ENCODE assay signal across 25 cellular contexts in the genomic region with DNA sequence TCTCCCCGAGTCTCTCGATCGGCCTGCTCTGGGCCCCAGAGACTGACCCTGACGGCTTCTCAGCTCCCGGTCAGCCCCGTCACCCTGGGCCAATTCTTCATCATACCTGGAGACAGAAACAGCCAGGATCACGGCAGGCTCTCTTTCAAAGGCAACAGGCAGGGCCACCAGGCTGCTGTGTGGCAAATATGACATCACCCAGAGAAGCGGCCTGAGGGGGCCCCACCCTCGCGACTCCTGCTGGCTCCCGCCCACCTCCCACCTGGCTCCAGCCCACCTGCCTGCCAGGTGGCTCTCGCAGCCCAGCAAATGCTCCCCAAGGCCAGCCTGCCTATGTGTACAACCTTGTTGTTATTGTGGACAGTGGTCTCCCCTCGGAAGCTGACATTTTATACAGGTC. TPM values are rescaled to one million over a fixed set of nuclear protein-coding genes. Genes with fewer than 3 reads are reported as not detected.
DNase-seq lines count a peak whose midpoint lies in the region; ATAC-seq and TF ChIP-seq lines count a peak whose summit lies in the region.
"Had no signal": no experiment of that assay in that cellular context is flagged by ENCODE, and none has a peak within 500 bp of the region (broad histone marks: within the 10 kb centered on the region; RNA-seq: fewer than 3 reads in every experiment).

No MANE protein-coding gene starts in this region.

- no peak for TF ChIP-seq POLR2A in body of pancreas (IDR thresholded peaks at IDR 0.05)

- H3K27ac Mint-ChIP-seq in H9 = peak overlapping the region in 1 of 3 experiments; percentile 61; a peak in 2 of 7 replicates
- peak overlapping the region; percentile 61 for H3K27ac Mint-ChIP-seq in nephron progenitor cell
- H3K27ac Mint-ChIP-seq: activated CD4-positive, alpha-beta memory T cell treated with anti-CD3 and anti-CD28 coated beads, Interleukin-2, amount 10 ng/mL, durations not matched to agents 7 days and 5 days; activated naive CD8-positive, alpha-beta T cell treated with anti-CD3 and anti-CD28 coated beads, Interleukin-2, amount 10 ng/mL, durations not matched to agents 7 days and 5 days; IgD-negative memory B cell had no signal

- H3K4me3 ChIP-seq in body of pancreas = no peak overlapping the region
- H3K4me3 ChIP-seq: ascending aorta, esophagus squamous epithelium, prostate gland, SJSA1, suprapubic skin, uterus had no signal

- no peak overlapping the region for H3K27ac ChIP-seq in H9 (ENCODE audit: insufficient read length, low read depth, low read length)
- H3K27ac ChIP-seq in body of pancreas = no peak overlapping the region
- H3K27ac ChIP-seq: ascending aorta, esophagus squamous epithelium, prostate gland, SJSA1, suprapubic skin, uterus had no signal

- H3K27me3 Mint-ChIP-seq in H9 (ENCODE audit: low read depth) (no peaks in the 10 kb centered on the region), nephron progenitor cell (ENCODE audit: low read depth, poor library complexity) (peaks cover 3% of the 10 kb centered on the region)
- H3K27me3 Mint-ChIP-seq: activated CD4-positive, alpha-beta memory T cell treated with anti-CD3 and anti-CD28 coated beads, Interleukin-2, amount 10 ng/mL, durations not matched to agents 7 days and 5 days; activated naive CD8-positive, alpha-beta T cell treated with anti-CD3 and anti-CD28 coated beads, Interleukin-2, amount 10 ng/mL, durations not matched to agents 7 days and 5 days; IgD-negative memory B cell had no signal

- H2AK5ac ChIP-seq in H9 (ENCODE audit: insufficient read length, low read length) = no peak overlapping the region

- H3K4me1 Mint-ChIP-seq in H9 (peaks cover 8 to 19% of the 10 kb centered on the region in 2 experiments), nephron progenitor cell (peaks cover 39% of the 10 kb centered on the region)
- H3K4me1 Mint-ChIP-seq: activated CD4-positive, alpha-beta memory T cell treated with anti-CD3 and anti-CD28 coated beads, Interleukin-2, amount 10 ng/mL, durations not matched to agents 7 days and 5 days; IgD-negative memory B cell had no signal

- no peak overlapping the region for H2BK5ac ChIP-seq in H9 (ENCODE audit: insufficient read length, low read length)

- no peak overlapping the region for H3K18ac ChIP-seq in H9 (ENCODE audit: insufficient read length, low read depth, low read length)

- intact Hi-C loops in body of pancreas (cut with DNase I) = no loop called here

- no peak overlapping the region for H3K4ac ChIP-seq in H9 (ENCODE audit: low read depth, low read length)

- H2BK20ac ChIP-seq in H9 (ENCODE audit: low read depth, low read length, poor library complexity, severe bottlenecking) = no peak overlapping the region

- H4K5ac ChIP-seq in H9 (ENCODE audit: insufficient read length, low read depth, low read length) = no peak overlapping the region

- H3K9me3 Mint-ChIP-seq in H9 (no peaks in the 10 kb centered on the region), nephron progenitor cell (no peaks in the 10 kb centered on the region)
- H3K9me3 Mint-ChIP-seq: activated CD4-positive, alpha-beta memory T cell treated with anti-CD3 and anti-CD28 coated beads, Interleukin-2, amount 10 ng/mL, durations not matched to agents 7 days and 5 days; activated naive CD8-positive, alpha-beta T cell treated with anti-CD3 and anti-CD28 coated beads, Interleukin-2, amount 10 ng/mL, durations not matched to agents 7 days and 5 days; IgD-negative memory B cell had no signal

- H4K20me1 ChIP-seq in H9 (ENCODE audit: control insufficient read depth, insufficient read depth, insufficient read length) = no peaks in the 10 kb centered on the region

- H3K23ac ChIP-seq in H9 (ENCODE audit: insufficient read length, low read depth, low read length) = no peak overlapping the region

- no peak overlapping the region for H2BK120ac ChIP-seq in H9 (ENCODE audit: low read depth, low read length, poor library complexity, severe bottlenecking)

- no peak overlapping the region for H3K56ac ChIP-seq in H9 (ENCODE audit: insufficient read length, low read depth, low read length)

- no peak overlapping the region for H3K4me3 Mint-ChIP-seq in H9
- H3K4me3 Mint-ChIP-seq in nephron progenitor cell = no peak overlapping the region
- H3K4me3 Mint-ChIP-seq: activated CD4-positive, alpha-beta memory T cell treated with anti-CD3 and anti-CD28 coated beads, Interleukin-2, amount 10 ng/mL, durations not matched to agents 7 days and 5 days; activated naive CD8-positive, alpha-beta T cell treated with anti-CD3 and anti-CD28 coated beads, Interleukin-2, amount 10 ng/mL, durations not matched to agents 7 days and 5 days; IgD-negative memory B cell had no signal

- H3K4me1 ChIP-seq in H9 (ENCODE audit: insufficient read depth, low read length) = no peaks in the 10 kb centered on the region
- peaks cover 15% of the 10 kb centered on the region for H3K4me1 ChIP-seq in body of pancreas
- H3K4me1 ChIP-seq: ascending aorta, uterus had no signal

- peaks cover 3% of the 10 kb centered on the region for H3K23me2 ChIP-seq in H9 (ENCODE audit: insufficient read length, low read depth, low read length, poor library complexity, severe bottlenecking)

- H4K91ac ChIP-seq in H9 (ENCODE audit: insufficient read length, low read depth, low read length) = no peak overlapping the region

- no peaks in the 10 kb centered on the region for H3K79me2 ChIP-seq in H9 (ENCODE audit: insufficient read depth, low read length)

- no peak overlapping the region for H2AFZ ChIP-seq in H9 (ENCODE audit: low read length)

- no peaks in the 10 kb centered on the region for H3K36me3 ChIP-seq in body of pancreas (replicated peaks in 1 of 2; ENCODE audit: insufficient read depth in 1 of 2, low read depth in 2 of 2)
- H3K36me3 ChIP-seq: ascending aorta, esophagus squamous epithelium, prostate gland, SJSA1, suprapubic skin, uterus had no signal

- no peak overlapping the region for H3K14ac ChIP-seq in H9 (ENCODE audit: insufficient read depth, low read length)

- no peak overlapping the region for H4K8ac ChIP-seq in H9 (replicated peaks; ENCODE audit: insufficient read length, low read depth, low read length)

- no peak overlapping the region for H3K4me2 ChIP-seq in H9 (ENCODE audit: insufficient read depth, insufficient read length, low read length)

- no peaks in the 10 kb centered on the region for H3K27me3 ChIP-seq in H9 (ENCODE audit: insufficient read depth, low read length)
- no peaks in the 10 kb centered on the region for H3K27me3 ChIP-seq in body of pancreas
- H3K27me3 ChIP-seq: ascending aorta, esophagus squamous epithelium, SJSA1, suprapubic skin, uterus had no signal

- H3K36me3 Mint-ChIP-seq in H9 (ENCODE audit: insufficient read depth in 1 of 3, low read depth in 3 of 3) (no peaks in the 10 kb centered on the region), nephron progenitor cell (ENCODE audit: low read depth) (peaks cover 6% of the 10 kb centered on the region)
- H3K36me3 Mint-ChIP-seq: activated naive CD8-positive, alpha-beta T cell treated with anti-CD3 and anti-CD28 coated beads, Interleukin-2, amount 10 ng/mL, durations not matched to agents 7 days and 5 days; IgD-negative memory B cell had no signal

- no peaks in the 10 kb centered on the region for H3K79me1 ChIP-seq in H9 (ENCODE audit: insufficient read depth, low read depth, low read length, poor library complexity, severe bottlenecking)

- DNase-seq in NCI-H1417 (lab: John Stamatoyannopoulos, UW) (peak in 2 of 3 experiments; percentile 60 to 73), NCI-H1417 treated with DMSO at 0.1 percent for 48 hours (lab: John Stamatoyannopoulos, UW) (no peak), H9 (peak; percentile 48), SHP77 treated with DMSO at 0.1 percent for 48 hours (lab: John Stamatoyannopoulos, UW) (peak; percentile 11), nephron progenitor cell (no peak), body of pancreas (no peak)
- DNase-seq in activated effector memory CD4-positive, alpha-beta T cell treated with anti-CD3 and anti-CD28 coated beads, Interleukin-2, amount 50 U/mL, for 16 hours = no peak
- no peak for DNase-seq in activated naive CD4-positive, alpha-beta T cell treated with Interleukin-2 at 50 U/mL for 16 hours
- DNase-seq: 8988T; activated CD4-positive, alpha-beta memory T cell treated with anti-CD3 and anti-CD28 coated beads, Interleukin-2, amount 10 ng/mL, durations not matched to agents 7 days and 5 days; activated naive CD8-positive, alpha-beta T cell treated with anti-CD3 and anti-CD28 coated beads, Interleukin-2, amount 10 ng/mL, durations not matched to agents 7 days and 5 days; EL; esophagus squamous epithelium; foreskin melanocyte; left cardiac atrium; NCI-H1048; NCI-H774; stimulated activated CD4-positive, alpha-beta T cell treated with anti-CD3 and anti-CD28 coated beads, Interleukin-15, amount 100 ng/mL, for 24 hours; stimulated activated naive CD4-positive, alpha-beta T cell; uterus had no signal

- TF ChIP-seq CTCF in H9 (conservative IDR thresholded peaks at IDR 0.05) (no peak), nephron progenitor cell (IDR thresholded peaks at IDR 0.05) (no peak), body of pancreas (IDR thresholded peaks at IDR 0.05) (no peak)

- no peak for ATAC-seq in body of pancreas
- ATAC-seq: left cardiac atrium had no signal

- no peak overlapping the region for H2BK12ac ChIP-seq in H9 (ENCODE audit: insufficient read length, low read depth, low read length)

- H3T11ph ChIP-seq in H9 (ENCODE audit: low read length) = no peak overlapping the region

- H3K9ac ChIP-seq in H9 (ENCODE audit: extremely low read depth, insufficient read length, low read length) = no peak overlapping the region

- H3K9me3 ChIP-seq in H9 (ENCODE audit: control insufficient read depth, low read depth, low read length) (no peaks in the 10 kb centered on the region), body of pancreas (no peaks in the 10 kb centered on the region)
- H3K9me3 ChIP-seq: ascending aorta, esophagus squamous epithelium, prostate gland, SJSA1, suprapubic skin, uterus had no signal

- no CpG with 5 or more reads among the region's 13 CpGs for WGBS in H9 (ENCODE audit: extremely low coverage, insufficient read length, low lambda C conversion rate)
- WGBS in body of pancreas, 2 donors = 84 to 90% methylated on average over 9 to 13 of the region's 13 CpGs

- H2BK15ac ChIP-seq in H9 (ENCODE audit: low read depth, low read length) = no peak overlapping the region

RNA-seq across cellular contexts. Expression of a gene that starts 24.9 kb away (rescaled TPM):
- total RNA-seq in H9 (2021) (62.3 and 63.9 TPM in 2 replicates), body of pancreas (100 to 1,000 TPM; 117 to 118 TPM)

RNA-seq across cellular contexts. Expression of a gene that starts 49.4 kb away (rescaled TPM):
- 4.1 TPM in 2 replicates for total RNA-seq in H9 (2021)
- 1 to 10 TPM; 2.0 to 7.0 TPM for total RNA-seq in body of pancreas

Comparison
In these comparisons a context has a peak if more than half of its experiments do, and no peak if none do; other contexts are left out.
1. DNase-seq: peak in NCI-H1417 (2 of 3), H9 (single experiment) and SHP77 treated with DMSO at 0.1 percent for 48 hours (single experiment); none in NCI-H1417 treated with DMSO at 0.1 percent for 48 hours (single experiment), nephron progenitor cell (single experiment), body of pancreas (0 of 4), activated effector memory CD4-positive, alpha-beta T cell treated with anti-CD3 and anti-CD28 coated beads, Interleukin-2, amount 50 U/mL, for 16 hours (single experiment) and activated naive CD4-positive, alpha-beta T cell treated with Interleukin-2 at 50 U/mL for 16 hours (single experiment).